ENCODE assay signal across 25 cellular contexts in the genomic region with DNA sequence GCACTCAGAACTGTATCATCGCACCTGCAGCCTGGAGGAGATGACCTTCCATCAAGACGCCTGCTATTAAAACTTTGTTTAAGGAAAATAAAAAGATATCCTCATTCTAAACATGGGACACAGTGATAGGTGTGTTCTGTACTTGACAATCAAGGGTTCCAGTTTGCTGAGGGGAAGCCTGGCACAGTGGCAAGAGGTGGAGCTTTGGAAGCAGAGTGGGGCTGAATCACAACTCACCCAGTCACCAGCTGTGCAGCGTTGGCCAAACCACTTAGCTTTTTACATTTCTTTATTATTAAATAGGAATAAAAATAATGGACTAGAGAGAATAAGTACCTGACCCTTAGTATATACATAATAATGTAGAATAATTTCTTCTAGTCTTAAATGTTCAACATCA.
"Had no signal": no experiment of that assay in that cellular context is flagged by ENCODE, and none has a peak within 500 bp of the region (broad histone marks: within the 10 kb centered on the region; RNA-seq: fewer than 3 reads in every experiment).

No MANE protein-coding gene starts in this region.

- H3K9me3 ChIP-seq: colonic mucosa, pancreas, prostate gland, suprapubic skin, tibial nerve had no signal

- ATAC-seq: left ventricle myocardium superior; naive thymus-derived CD4-positive, alpha-beta T cell; pancreas; sciatic nerve had no signal

- H3K4me1 ChIP-seq: colonic mucosa, pancreas, prostate gland, suprapubic skin, tibial nerve had no signal

- H3K27ac ChIP-seq: cardiac muscle cell, colonic mucosa, pancreas, prostate gland, skin epidermis, suprapubic skin, tibial nerve, VCaP had no signal

- H3K36me3 ChIP-seq: cardiac muscle cell, colonic mucosa, pancreas, prostate gland, suprapubic skin, tibial nerve had no signal

- H3K4me3 ChIP-seq: cardiac muscle cell, colonic mucosa, pancreas, prostate gland, skin epidermis, suprapubic skin, tibial nerve had no signal

- DNase-seq: activated CD4-positive, alpha-beta T cell treated with anti-CD3 and anti-CD28 coated beads for 48 hours; activated CD4-positive, alpha-beta T cell treated with anti-CD3 and anti-CD28 coated beads, Interleukin-2, amount 50 U/mL, for 48 hours; activated CD8-positive, alpha-beta memory T cell treated with anti-CD3 and anti-CD28 coated beads for 24 hours; activated effector memory CD4-positive, alpha-beta T cell treated with Interleukin-2 at 50 U/mL for 16 hours; activated naive CD4-positive, alpha-beta T cell treated with Interleukin-2 at 50 U/mL for 16 hours; anterior cingulate cortex; cerebellar nuclear complex; colonic mucosa; effector CD8-positive, alpha-beta T cell; foreskin melanocyte; left ventricle myocardium superior; midbrain; naive thymus-derived CD4-positive, alpha-beta T cell; nucleus accumbens; pancreas; retina; stimulated activated CD4-positive, alpha-beta T cell treated with anti-CD3 and anti-CD28 coated beads, Interleukin-12 subunit alpha, Interleukin-12 subunit beta, amount 100 ng/mL, for 4 hours; stimulated activated CD4-positive, alpha-beta T cell treated with anti-CD3 and anti-CD28 coated beads, Interleukin-4, amount 100 ng/mL, for 24 hours had no signal

- H3K27me3 ChIP-seq: cardiac muscle cell, colonic mucosa, pancreas, suprapubic skin, tibial nerve had no signal
